In the genomic region with DNA sequence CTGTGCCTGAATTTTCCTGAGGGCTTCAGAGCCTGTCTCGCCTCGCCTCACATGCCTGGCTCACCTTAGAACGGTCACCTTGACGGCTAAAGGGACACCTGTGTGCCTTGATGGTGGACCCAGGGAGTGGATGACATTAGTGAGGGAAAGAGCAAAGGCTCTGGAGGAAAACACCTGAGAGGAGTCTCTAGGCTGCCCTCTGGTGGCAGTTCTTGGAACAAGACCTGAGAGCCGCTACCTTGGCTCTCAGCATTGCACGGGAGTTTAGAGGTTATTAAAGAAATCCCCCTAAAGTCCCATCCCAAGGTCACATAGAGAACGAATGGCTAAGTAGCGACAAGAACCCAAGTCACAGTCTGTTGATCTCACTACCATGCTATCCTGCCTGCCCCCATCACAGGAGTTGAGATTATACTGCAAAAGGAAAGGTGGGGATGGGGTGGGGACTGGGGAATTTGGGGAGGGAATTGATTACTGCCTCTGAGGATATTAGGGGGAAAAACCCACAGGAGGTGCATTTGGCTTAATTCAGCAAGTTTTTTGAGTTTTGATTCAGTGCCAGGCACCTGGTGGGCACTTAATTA, we compare ENCODE assay signal across 8 cellular contexts. TPM values are rescaled to one million over a fixed set of nuclear protein-coding genes. Genes with fewer than 3 reads are reported as not detected.
DNase-seq lines count a peak whose midpoint lies in the region; ATAC-seq and TF ChIP-seq lines count a peak whose summit lies in the region.

No MANE protein-coding gene starts in this region.

- no peaks in the 10 kb centered on the region for H3K27me3 ChIP-seq in thyroid gland

- H3K4me1 ChIP-seq in thyroid gland: peaks cover 4 to 31% of the 10 kb centered on the region in 2 donors

- WGBS in thyroid gland, 2 donors: 6 to 7% methylated on average over 8 of the region's 8 CpGs

- DNase-seq in A172 (ENCODE audit: low spot score): peak; percentile 52
- peak; percentile 40 for DNase-seq in NCI-H460 (ENCODE audit: extremely low read depth, low read depth)
- DNase-seq in activated CD8-positive, alpha-beta memory T cell treated with anti-CD3 and anti-CD28 coated beads, Interleukin-2, amount 50 U/mL, for 1 hour (ENCODE audit: extremely low read depth): peak; percentile 27
- DNase-seq in nucleus accumbens (lab: John Stamatoyannopoulos, UW): peak in 37 of 56 donors; percentile 2 to 81 (median 12)
- DNase-seq in thyroid gland: peak; percentile 72 to 79

- peak; percentile 83 for TF ChIP-seq CTCF in GM12875 (IDR thresholded peaks at IDR 0.05; ENCODE audit: borderline replicate concordance, insufficient read depth, low read depth, low read length)
- peak; percentile 64 to 94 (median 72) for TF ChIP-seq CTCF in thyroid gland (IDR thresholded peaks at IDR 0.05)

- no peak overlapping the region for H3K27ac ChIP-seq in thyroid gland

- TF ChIP-seq POLR2A in thyroid gland (IDR thresholded peaks at IDR 0.05): no peak

- H3K36me3 ChIP-seq in thyroid gland: no peaks in the 10 kb centered on the region

- intact Hi-C loops in thyroid gland (cut with DNase I): no loop called here

- H3K4me3 ChIP-seq in GM12875 (ENCODE audit: low read depth, low read length) (no peak overlapping the region), thyroid gland (replicated peaks in 1 of 3) (no peak overlapping the region)

- ATAC-seq in esophagus mucosa (peak; percentile 40), GM21737 (IDR thresholded peaks at IDR 0.05; ENCODE audit: unreplicated experiment) (no peak)

- no peaks in the 10 kb centered on the region for H3K9me3 ChIP-seq in thyroid gland

RNA-seq across cellular contexts. Expression of a gene that starts 7.9 kb away (rescaled TPM):
- not detected in 2 replicates for total RNA-seq in A172 (2014; rRNA removed; shearing (Covaris generic))
- total RNA-seq in NCI-H460 (2014; rRNA removed; shearing (Covaris generic)): not detected in 2 replicates
- polyA plus RNA-seq in NCI-H460 (2014; cell fraction: nucleus; rRNA removed): not detected in 2 replicates
- total RNA-seq in esophagus mucosa (0.08 TPM), thyroid gland (under 1 TPM in 1 of 4 donors, not detected in 3; 0.34 TPM)

RNA-seq across cellular contexts. Expression of a gene that starts 10.7 kb away (rescaled TPM):
- total RNA-seq in A172 (2014; rRNA removed; shearing (Covaris generic)): not detected in 2 replicates
- not detected in 2 replicates for total RNA-seq in NCI-H460 (2014; rRNA removed; shearing (Covaris generic))
- polyA plus RNA-seq in NCI-H460 (2014; cell fraction: nucleus; rRNA removed): not detected in 2 replicates
- total RNA-seq in esophagus mucosa (0.40 TPM), thyroid gland (not detected)

RNA-seq across cellular contexts. Expression of a gene that starts 13.6 kb away (rescaled TPM):
- total RNA-seq in A172 (2014; rRNA removed; shearing (Covaris generic)): 1.1 and 3.4 TPM in 2 replicates
- 0.09 and 0.37 TPM in 2 replicates for total RNA-seq in NCI-H460 (2014; rRNA removed; shearing (Covaris generic))
- 0.08 and 1.0 TPM in 2 replicates for polyA plus RNA-seq in NCI-H460 (2014; cell fraction: nucleus; rRNA removed)
- total RNA-seq in esophagus mucosa (0.20 TPM), thyroid gland (1 to 10 TPM; 1.6 to 3.8 (median 2.4) TPM)

RNA-seq across cellular contexts. Expression of a gene that starts 15.8 kb away (rescaled TPM):
- total RNA-seq in A172 (2014; rRNA removed; shearing (Covaris generic)): 2.4 TPM in 2 replicates
- total RNA-seq in NCI-H460 (2014; rRNA removed; shearing (Covaris generic)): not detected in 2 replicates
- not detected in 2 replicates for polyA plus RNA-seq in NCI-H460 (2014; cell fraction: nucleus; rRNA removed)
- total RNA-seq in esophagus mucosa: not detected
- not detected for total RNA-seq in thyroid gland

RNA-seq across cellular contexts. Expression of a gene that starts 29.4 kb away (rescaled TPM):
- total RNA-seq in A172 (2014; rRNA removed; shearing (Covaris generic)): 18.9 and 24.8 TPM in 2 replicates
- total RNA-seq in NCI-H460 (2014; rRNA removed; shearing (Covaris generic)): 8.6 and 10.7 TPM in 2 replicates
- polyA plus RNA-seq in NCI-H460 (2014; cell fraction: nucleus; rRNA removed): 33.7 and 43.7 TPM in 2 replicates
- total RNA-seq in esophagus mucosa: 11.1 TPM
- total RNA-seq in thyroid gland: 10 to 100 TPM; 15.8 to 20.0 (median 17.0) TPM

Comparison
In these comparisons a context has a peak if more than half of its experiments do, and no peak if none do; other contexts are left out.
1. DNase-seq: peak in every context shown above with its lines; median percentile 76 in thyroid gland; 52 in A172; 40 in NCI-H460; 27 in activated CD8-positive, alpha-beta memory T cell treated with anti-CD3 and anti-CD28 coated beads, Interleukin-2, amount 50 U/mL, for 1 hour; 12 in nucleus accumbens.